In the genomic region with DNA sequence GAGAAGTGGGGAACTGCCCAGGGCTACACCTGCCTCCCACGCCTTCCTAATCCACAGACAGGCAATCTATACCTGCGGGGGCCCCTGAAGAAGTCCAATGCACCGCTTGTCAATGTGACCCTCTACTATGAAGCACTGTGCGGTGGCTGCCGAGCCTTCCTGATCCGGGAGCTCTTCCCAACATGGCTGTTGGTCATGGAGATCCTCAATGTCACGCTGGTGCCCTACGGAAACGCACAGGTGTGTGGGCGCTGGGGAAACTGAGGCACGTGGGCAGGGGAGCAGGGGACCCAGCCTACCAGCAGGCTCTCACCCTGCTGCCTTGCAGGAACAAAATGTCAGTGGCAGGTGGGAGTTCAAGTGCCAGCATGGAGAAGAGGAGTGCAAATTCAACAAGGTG, we compare ENCODE assay signal across 1 cellular context.
TF ChIP-seq lines count a peak whose summit lies in the region.

No MANE protein-coding gene starts in this region.

TF ChIP-seq in H1, 55 proteins besides CTCF, POLR2A, EP300 and RAD21:
- TF ChIP-seq SP4 (IDR thresholded peaks at IDR 0.05; ENCODE audit: low read length), result no peak
- TF ChIP-seq HDAC2 (IDR thresholded peaks at IDR 0.05; ENCODE audit: borderline replicate concordance in 1 of 2, low read depth in 2 of 2, low read length in 2 of 2), result no peak
